Comparison of ENCODE assay signal across 8 cellular contexts in genomic region chr4:118684873-118685811, GRCh38.
DNase-seq lines count a peak whose midpoint lies in the region; ATAC-seq lines count a peak whose summit lies in the region.

METTL14 (plus strand) TSS chr4:118685392; CDS start chr4:118685535, 143 bp downstream.

- peaks cover 18% of the 10 kb centered on the region for H3K4me1 Mint-ChIP-seq in central memory CD8-positive, alpha-beta T cell

- H3K4me3 Mint-ChIP-seq in central memory CD8-positive, alpha-beta T cell: peak within 1 kb of the TSS; percentile 99

- DNase-seq in AG08396 (ENCODE audit: low spot score) (peak; percentile 86), NCI-H2227 treated with DMSO at 0.1 percent for 48 hours (lab: John Stamatoyannopoulos, UW) (peak; percentile 79), islet precursor cell (peak; percentile 95)
- DNase-seq in activated CD4-positive, CD25-positive, alpha-beta regulatory T cell treated with anti-CD3 and anti-CD28 coated beads, Interleukin-2, amount 50 U/mL, for 16 hours (ENCODE audit: low read depth, low spot score): peak; percentile 78
- DNase-seq in central memory CD8-positive, alpha-beta T cell (ENCODE audit: low spot score in 2 of 2): peak; percentile 71 to 74
- DNase-seq in stimulated activated CD4-positive, alpha-beta T cell treated with anti-CD3 and anti-CD28 coated beads, Interleukin-12 subunit alpha, Interleukin-12 subunit beta, amount 100 ng/mL, for 48 hours (ENCODE audit: low read depth in 2 of 3, low spot score in 1 of 3): peak; percentile 75 to 85 (median 80)

- no peaks in the 10 kb centered on the region for H3K9me3 Mint-ChIP-seq in central memory CD8-positive, alpha-beta T cell

- H3K27ac Mint-ChIP-seq in central memory CD8-positive, alpha-beta T cell (ENCODE audit: low read depth): peak within 1 kb of the TSS; percentile 97

- peaks cover 25% of the 10 kb centered on the region for H3K36me3 Mint-ChIP-seq in central memory CD8-positive, alpha-beta T cell (ENCODE audit: insufficient read depth)

- no peaks in the 10 kb centered on the region for H3K27me3 Mint-ChIP-seq in central memory CD8-positive, alpha-beta T cell

- ATAC-seq in GM18907 (IDR thresholded peaks at IDR 0.05; ENCODE audit: unreplicated experiment) (peak; percentile 100), HG03159 (IDR thresholded peaks at IDR 0.05; ENCODE audit: unreplicated experiment) (peak; percentile 99)
- ATAC-seq in central memory CD8-positive, alpha-beta T cell (replicated peaks; ENCODE audit: extremely low read depth, poor library complexity, severe bottlenecking): peak; percentile 93

Comparison
In these comparisons a context has a peak if more than half of its experiments do, and no peak if none do; other contexts are left out.
1. Peak in every context shown above with its lines: DNase-seq and ATAC-seq.